8 cellular contexts compared by ENCODE assay signal in the genomic region with DNA sequence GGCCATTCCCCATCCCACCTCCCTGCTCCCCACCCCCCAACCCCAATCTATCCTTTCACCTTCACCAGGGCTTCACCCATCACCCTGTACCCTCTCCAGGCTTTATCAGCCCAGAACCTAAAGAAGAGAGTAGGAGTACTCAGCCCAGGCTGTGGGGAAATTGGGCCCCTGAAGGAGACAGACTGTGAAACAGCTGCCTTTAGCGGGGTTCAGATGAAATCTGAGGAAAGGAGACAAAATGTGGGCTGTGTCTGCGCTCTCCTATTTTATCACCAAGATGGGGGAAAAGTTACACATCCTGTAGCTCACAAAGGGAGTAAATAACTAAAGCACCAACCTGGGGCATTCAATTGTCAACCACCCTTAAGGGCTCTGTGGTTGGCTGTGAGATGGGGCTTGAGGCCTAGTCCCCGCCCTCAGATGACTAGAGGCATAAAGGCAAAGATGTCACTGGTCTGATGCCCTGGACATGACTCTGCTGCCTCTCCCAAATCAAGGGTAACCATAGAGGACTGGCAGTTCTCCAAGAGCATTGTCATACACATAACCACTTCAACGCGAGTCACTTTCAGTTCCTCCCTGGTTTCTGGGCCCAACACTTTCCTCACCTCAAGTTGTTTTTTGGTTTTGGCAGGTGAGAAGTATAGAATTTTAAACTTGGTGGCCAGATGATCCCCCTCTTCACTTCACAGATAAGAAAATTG. TPM values are rescaled to one million over a fixed set of nuclear protein-coding genes. Genes with fewer than 3 reads are reported as not detected.
A peak's percentile ranks its signal among the peaks of the same experiment; 100 is the strongest.
DNase-seq lines count a peak whose midpoint lies in the region; ATAC-seq and TF ChIP-seq lines count a peak whose summit lies in the region.

No MANE protein-coding gene starts in this region.

- WGBS in tibial nerve, 2 donors, result 71 to 78% methylated on average over 5 of the region's 5 CpGs

- no peaks in the 10 kb centered on the region for H3K9me3 Mint-ChIP-seq in IgD-negative memory B cell
- H3K9me3 Mint-ChIP-seq in central memory CD8-positive, alpha-beta T cell, result no peaks in the 10 kb centered on the region

- no peak for TF ChIP-seq CTCF in tibial nerve (IDR thresholded peaks at IDR 0.05)

- H3K4me1 ChIP-seq in tibial nerve, result peaks cover 0 to 29% (median 5%) of the 10 kb centered on the region in 4 donors

- peaks cover 0 to 57% (median 0%) of the 10 kb centered on the region in 3 donors for H3K36me3 ChIP-seq in tibial nerve

- ATAC-seq in GM21619 (IDR thresholded peaks at IDR 0.05; ENCODE audit: unreplicated experiment), result peak; percentile 94
- peak; percentile 98 for ATAC-seq in central memory CD8-positive, alpha-beta T cell (replicated peaks; ENCODE audit: extremely low read depth, poor library complexity, severe bottlenecking)

- peak overlapping the region in 3 of 4 donors; percentile 4 to 65 (median 34) for H3K4me3 Mint-ChIP-seq in IgD-negative memory B cell
- peak overlapping the region; percentile 19 for H3K4me3 Mint-ChIP-seq in central memory CD8-positive, alpha-beta T cell

- no peaks in the 10 kb centered on the region for H3K9me3 ChIP-seq in tibial nerve

- peak; percentile 38 for DNase-seq in GDM1 (lab: John Stamatoyannopoulos, UW)
- peak; percentile 30 for DNase-seq in UCSD-AML1 (lab: John Stamatoyannopoulos, UW; ENCODE audit: unreplicated experiment)
- peak; percentile 52 to 88 for DNase-seq in central memory CD8-positive, alpha-beta T cell (ENCODE audit: low spot score in 2 of 2)
- peak; percentile 95 for DNase-seq in myocyte (ENCODE audit: low read depth)
- DNase-seq in tibial nerve (ENCODE audit: low spot score in 2 of 2), result peak in 1 of 2 donors; percentile 82
- DNase-seq in DMS114 treated with DMSO at 0.1 percent for 48 hours (lab: John Stamatoyannopoulos, UW; ENCODE audit: unreplicated experiment), result no peak

- H3K27me3 ChIP-seq in tibial nerve, result no peaks in the 10 kb centered on the region

- H3K27ac Mint-ChIP-seq in IgD-negative memory B cell, result peak overlapping the region; percentile 80 to 93 (median 93)
- H3K27ac Mint-ChIP-seq in central memory CD8-positive, alpha-beta T cell (ENCODE audit: low read depth), result peak overlapping the region; percentile 87

- no peak for TF ChIP-seq POLR2A in tibial nerve (IDR thresholded peaks at IDR 0.05)

- peaks cover 19 to 25% (median 23%) of the 10 kb centered on the region in 3 donors for H3K4me1 Mint-ChIP-seq in IgD-negative memory B cell
- H3K4me1 Mint-ChIP-seq in central memory CD8-positive, alpha-beta T cell, result peaks cover 47% of the 10 kb centered on the region

- peak overlapping the region in 3 of 4 donors; percentile 31 to 70 (median 47) for H3K27ac ChIP-seq in tibial nerve

- no peak overlapping the region for H3K4me3 ChIP-seq in tibial nerve

- H3K27me3 Mint-ChIP-seq in IgD-negative memory B cell, result no peaks in the 10 kb centered on the region
- H3K27me3 Mint-ChIP-seq in central memory CD8-positive, alpha-beta T cell, result no peaks in the 10 kb centered on the region

- TF ChIP-seq EP300 in tibial nerve (IDR thresholded peaks at IDR 0.05), result peak; percentile 32 to 66

- H3K36me3 Mint-ChIP-seq in IgD-negative memory B cell, result peaks cover 6% of the 10 kb centered on the region
- peaks cover 28% of the 10 kb centered on the region for H3K36me3 Mint-ChIP-seq in central memory CD8-positive, alpha-beta T cell (ENCODE audit: insufficient read depth)

RNA-seq across cellular contexts. Expression of gene SLC27A3, which starts 30.0 kb away (rescaled TPM):
- polyA plus RNA-seq in IgD-negative memory B cell, result 12.9 TPM
- total RNA-seq in myocyte (0.29 and 0.42 TPM in 2 replicates), tibial nerve (10 to 100 TPM; 38.5 to 89.4 (median 59.2) TPM)
- 1.7 TPM for polyA plus RNA-seq in myocyte (2012)

Comparison
In these comparisons a context has a peak if more than half of its experiments do, and no peak if none do; other contexts are left out.
1. RNA of gene SLC27A3, which starts 30.0 kb away (total RNA-seq): 38.5 to 89.4 TPM in tibial nerve; 0.29 to 0.42 TPM in myocyte; every median in the first group is over 10 times any median in the second.